In the genomic region with DNA sequence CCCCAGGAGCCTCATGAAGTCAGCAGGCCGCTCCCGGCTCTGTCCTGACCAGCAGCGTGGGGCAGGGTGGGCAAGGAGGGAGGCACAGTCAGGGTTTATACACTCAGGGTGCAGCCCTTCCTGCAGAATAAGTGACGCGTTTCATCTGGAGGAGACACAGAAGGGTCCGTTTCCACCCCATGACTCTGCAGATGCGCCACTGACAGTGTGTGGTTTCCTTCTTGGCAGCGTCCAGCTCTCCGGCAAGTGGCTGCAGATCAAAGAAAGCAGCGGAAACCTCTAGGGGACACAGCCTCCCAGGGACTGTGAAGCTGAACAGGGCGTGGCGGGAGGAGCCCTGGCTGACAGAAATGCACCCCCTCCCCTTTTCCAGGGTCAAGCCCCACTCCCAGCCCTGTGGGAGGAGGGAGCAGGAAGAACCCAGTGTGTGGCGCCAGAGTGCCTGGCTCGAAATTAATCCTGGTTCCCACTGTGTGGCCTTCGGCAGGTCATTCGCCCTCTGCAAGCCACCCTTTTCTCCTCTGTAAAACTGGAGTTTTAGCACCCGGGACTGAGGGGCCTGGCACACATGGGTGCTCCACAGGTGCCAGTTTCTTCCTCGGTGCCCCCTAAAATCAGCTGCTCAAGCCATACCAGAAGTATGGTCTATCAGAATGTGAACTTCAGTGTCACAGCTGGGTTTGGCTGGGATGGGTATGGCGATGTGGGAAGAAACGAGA, we compare ENCODE assay signal across 8 cellular contexts. TPM values are rescaled to one million over a fixed set of nuclear protein-coding genes. Genes with fewer than 3 reads are reported as not detected.
DNase-seq lines count a peak whose midpoint lies in the region; ATAC-seq, FAIRE-seq and TF ChIP-seq lines count a peak whose summit lies in the region.

No MANE protein-coding gene starts in this region.

- H3K4me1 ChIP-seq in mammary epithelial cell (ENCODE audit: insufficient read depth, low read length) (peaks cover 5% of the 10 kb centered on the region), thoracic aorta (ENCODE audit: control insufficient read depth in 1 of 2, low read depth in 2 of 2) (no peaks in the 10 kb centered on the region)

- peak overlapping the region; percentile 22 for H2AFZ ChIP-seq in mammary epithelial cell (ENCODE audit: low read depth, low read length)

- H3K9me3 ChIP-seq in mammary epithelial cell (replicated peaks; ENCODE audit: insufficient read depth, low read length) (peaks cover 3% of the 10 kb centered on the region), thoracic aorta (no peaks in the 10 kb centered on the region)

- dilution Hi-C loops in mammary epithelial cell (cut with HindIII; ENCODE audit: low sequenced_read_pairs) = no loop called here

- H3K36me3 ChIP-seq in mammary epithelial cell (ENCODE audit: insufficient read depth, low read length) = no peaks in the 10 kb centered on the region
- H3K36me3 ChIP-seq in thoracic aorta = no peaks in the 10 kb centered on the region

- TF ChIP-seq CTCF in GM13976 (IDR thresholded peaks at IDR 0.05; ENCODE audit: borderline replicate concordance, control extremely low read depth, extremely low read depth, insufficient read depth, missing control alignments) (no peak), mammary epithelial cell (conservative IDR thresholded peaks at IDR 0.05 in 1 of 2, IDR thresholded peaks at IDR 0.05 in 1 of 2; ENCODE audit: extremely low read depth in 1 of 2, insufficient read depth in 1 of 2, low read depth in 1 of 2, low read length in 2 of 2) (peak in 1 of 2 donors; percentile 34), thoracic aorta (IDR thresholded peaks at IDR 0.05) (no peak)

- no peaks in the 10 kb centered on the region for H3K79me2 ChIP-seq in mammary epithelial cell (ENCODE audit: insufficient read depth, low read length)

- intact Hi-C loops in mammary epithelial cell (cut with micrococcal nuclease) = loop anchor here (5.0 kb wide), 1 partner anchor 180 kb away; no protein-coding TSS in a partner anchor

- CTCF ChIA-PET in mammary epithelial cell (lab: Charles Lee; ENCODE audit: low non-redundant PET) = no interaction called here

- ATAC-seq in thoracic aorta (ENCODE audit: insufficient number of reproducible peaks, low FRiP score, low read depth) = no peak

- peak overlapping the region; percentile 26 for H3K4me2 ChIP-seq in mammary epithelial cell (ENCODE audit: insufficient read depth, low read depth, low read length)

- H3K9ac ChIP-seq in mammary epithelial cell (ENCODE audit: insufficient read depth, low read length) = no peak overlapping the region

- in situ Hi-C loops in GM13976 (cut with MboI; ENCODE audit: low sequenced_read_pairs, unreplicated experiment) (loop anchor here (10.0 to 25.0 kb wide), 2 partner anchors 180 to 182 kb away; partner anchors contain the start of genes BLOC1S4 and MRFAP1L1), mammary epithelial cell (cut with MboI; ENCODE audit: low sequenced_read_pairs in 2 of 2) (no loop called here)

- FAIRE-seq in HTR-8/SVneo (lab: Jason Lieb, UNC) = no peak

- DNase-seq in GM13976 (ENCODE audit: low spot score) (peak; percentile 48), NCI-H69 (lab: John Stamatoyannopoulos, UW) (peak; percentile 72), mammary epithelial cell (no peak), left kidney (ENCODE audit: low read depth, low spot score) (peak; percentile 88), thoracic aorta (ENCODE audit: low spot score) (no peak), NCI-H146 treated with DMSO at 0.1 percent for 48 hours (lab: John Stamatoyannopoulos, UW; ENCODE audit: unreplicated experiment) (no peak), 8988T (no peak), HTR-8/SVneo (ENCODE audit: insufficient read length, low spot score) (no peak)

- no peak overlapping the region for H3K4me3 ChIP-seq in mammary epithelial cell (replicated peaks in 1 of 3; ENCODE audit: insufficient read depth in 1 of 3, low read depth in 2 of 3, low read length in 3 of 3)
- peak overlapping the region; percentile 5 for H3K4me3 ChIP-seq in thoracic aorta

- H3K27ac ChIP-seq in mammary epithelial cell (ENCODE audit: insufficient read depth, low read depth, low read length) = no peak overlapping the region
- H3K27ac ChIP-seq in thoracic aorta = peak overlapping the region in 1 of 2 donors; percentile 4

- H3K27me3 ChIP-seq in mammary epithelial cell (ENCODE audit: insufficient read depth, low read length) = no peaks in the 10 kb centered on the region
- no peaks in the 10 kb centered on the region for H3K27me3 ChIP-seq in thoracic aorta (replicated peaks; ENCODE audit: insufficient read depth)

- BruUV-seq in mammary epithelial cell (replicated peaks; lab: Mats Ljungman, UMichigan) = no TSS peak

- no peaks in the 10 kb centered on the region for H4K20me1 ChIP-seq in mammary epithelial cell (ENCODE audit: insufficient read depth, low read length)

- 29% methylated on average over 16 of the region's 20 CpGs for WGBS in mammary epithelial cell (ENCODE audit: low coverage, missing lambda C conversion rate)

RNA-seq across cellular contexts. Expression of gene TBC1D14, which starts 17.3 kb away (rescaled TPM):
- 10 to 100 TPM; 62.9 to 89.5 TPM for total RNA-seq in mammary epithelial cell
- polyA plus RNA-seq in mammary epithelial cell = 44.2 TPM
- 51.9 TPM for polyA minus RNA-seq in mammary epithelial cell
- total RNA-seq in thoracic aorta = 10 to 100 TPM; 46.7 to 49.9 TPM

Comparison
In these comparisons a context has a peak if more than half of its experiments do, and no peak if none do; other contexts are left out.
1. DNase-seq: peak in GM13976 (single experiment), NCI-H69 (single experiment) and left kidney (single experiment); none in mammary epithelial cell (single experiment), thoracic aorta (single experiment), NCI-H146 treated with DMSO at 0.1 percent for 48 hours (single experiment), 8988T (single experiment) and HTR-8/SVneo (single experiment).